In genomic region chr2:172000696-172001361, GRCh38 we compare ENCODE assay signal across 9 cellular contexts. TPM values are rescaled to one million over a fixed set of nuclear protein-coding genes. Genes with fewer than 3 reads are reported as not detected.
DNase-seq lines count a peak whose midpoint lies in the region; ATAC-seq and TF ChIP-seq lines count a peak whose summit lies in the region.
"Had no signal": no experiment of that assay in that cellular context is flagged by ENCODE, and none has a peak within 500 bp of the region (broad histone marks: within the 10 kb centered on the region; RNA-seq: fewer than 3 reads in every experiment).

No MANE protein-coding gene starts in this region.

- no peaks in the 10 kb centered on the region for H3F3A ChIP-seq in Loucy (ENCODE audit: low read depth)

- H3K4me3 Mint-ChIP-seq in Calu3 (ENCODE audit: low read depth, unreplicated experiment) (peak overlapping the region; percentile 84), nephron (peak overlapping the region; percentile 96 to 99 (median 97))
- H3K4me3 Mint-ChIP-seq in central memory CD8-positive, alpha-beta T cell = peak overlapping the region; percentile 78

- TF ChIP-seq POLR2A in upper lobe of left lung (IDR thresholded peaks at IDR 0.05) = no peak

- H3K9me3 ChIP-seq in Loucy (ENCODE audit: insufficient read depth, low read depth, low read length) (no peaks in the 10 kb centered on the region), upper lobe of left lung (no peaks in the 10 kb centered on the region)

- no peak for DNase-seq in Calu3
- no peak for DNase-seq in central memory CD8-positive, alpha-beta T cell (ENCODE audit: low spot score in 2 of 2)
- DNase-seq in stimulated activated CD8-positive, alpha-beta memory T cell treated with anti-CD3 and anti-CD28 coated beads, Interleukin-4, amount 100 ng/mL, for 48 hours = no peak
- no peak for DNase-seq in upper lobe of left lung
- no peak for DNase-seq in activated CD4-positive, alpha-beta T cell treated with anti-CD3 and anti-CD28 coated beads for 1 hour
- DNase-seq in NAMALWA (ENCODE audit: low spot score) = no peak
- DNase-seq: activated CD4-positive, alpha-beta T cell treated with anti-CD3 and anti-CD28 coated beads, Interleukin-2, amount 50 U/mL, for 1 hour had no signal

- TF ChIP-seq CTCF in Calu3 (IDR thresholded peaks at IDR 0.05; ENCODE audit: unreplicated experiment) = no peak
- TF ChIP-seq CTCF in Loucy (conservative IDR thresholded peaks at IDR 0.05; ENCODE audit: low read length) = no peak
- TF ChIP-seq CTCF in nephron (IDR thresholded peaks at IDR 0.05; ENCODE audit: unreplicated experiment in 3 of 3) = no peak
- TF ChIP-seq CTCF in upper lobe of left lung (IDR thresholded peaks at IDR 0.05) = no peak

- H3K4me1 Mint-ChIP-seq in Calu3 (ENCODE audit: low read depth, unreplicated experiment) (peaks cover 7% of the 10 kb centered on the region), nephron (peaks cover 12% of the 10 kb centered on the region)
- H3K4me1 Mint-ChIP-seq in central memory CD8-positive, alpha-beta T cell = peaks cover 7% of the 10 kb centered on the region

- no peaks in the 10 kb centered on the region for H3K27me3 ChIP-seq in Loucy (ENCODE audit: insufficient read depth, low read length, poor library complexity, severe bottlenecking)
- no peaks in the 10 kb centered on the region for H3K27me3 ChIP-seq in upper lobe of left lung

- peak overlapping the region; percentile 91 for H3K4me2 ChIP-seq in Loucy (ENCODE audit: low read depth, low read length, poor library complexity, severe bottlenecking)

- H3K36me3 Mint-ChIP-seq in Calu3 (ENCODE audit: insufficient read depth, unreplicated experiment) (peaks cover 17% of the 10 kb centered on the region), nephron (ENCODE audit: low read depth) (no peaks in the 10 kb centered on the region)
- H3K36me3 Mint-ChIP-seq in central memory CD8-positive, alpha-beta T cell (ENCODE audit: insufficient read depth) = peaks cover 9% of the 10 kb centered on the region

- CTCF ChIA-PET in Calu3 (lab: Charles Lee) = interaction anchor here (0.7 kb wide), 1 partner anchor 1341 kb away, joined by 3 read pairs; no protein-coding TSS in a partner anchor

- no TSS peak for BruUV-seq in Calu3 (replicated peaks; lab: Mats Ljungman, UMichigan)

- H3K27ac Mint-ChIP-seq in Calu3 (ENCODE audit: unreplicated experiment) (peak overlapping the region; percentile 56), nephron (peak overlapping the region in 2 of 3 experiments; percentile 89 to 94)
- no peak overlapping the region for H3K27ac Mint-ChIP-seq in central memory CD8-positive, alpha-beta T cell (ENCODE audit: low read depth)

- H4K20me1 ChIP-seq in Loucy (ENCODE audit: insufficient read depth, low read length, poor library complexity, severe bottlenecking) = no peaks in the 10 kb centered on the region

- intact Hi-C loops in Calu3 (cut with micrococcal nuclease; ENCODE audit: unreplicated experiment) = loop anchor here (10.0 kb wide), 1 partner anchor 104 kb away; the partner anchor contains the start of gene DLX2

- H3K4me3 ChIP-seq in Loucy (ENCODE audit: low read length, poor library complexity, severe bottlenecking) (peak overlapping the region; percentile 88), upper lobe of left lung (peak overlapping the region in 1 of 4 donors; percentile 80)

- H3K4me1 ChIP-seq in Loucy (ENCODE audit: insufficient read depth, low read length, poor library complexity, severe bottlenecking) (peaks cover 12% of the 10 kb centered on the region), upper lobe of left lung (peaks cover 0 to 14% (median 8%) of the 10 kb centered on the region in 4 donors)

- H3K9me3 Mint-ChIP-seq in Calu3 (ENCODE audit: low read depth, unreplicated experiment) (no peaks in the 10 kb centered on the region), nephron (no peaks in the 10 kb centered on the region)
- no peaks in the 10 kb centered on the region for H3K9me3 Mint-ChIP-seq in central memory CD8-positive, alpha-beta T cell

- H3K9ac ChIP-seq in Loucy (ENCODE audit: low read depth, low read length, poor library complexity, severe bottlenecking) = no peak overlapping the region

- H3K27ac ChIP-seq in upper lobe of left lung = no peak overlapping the region

- H3K36me3 ChIP-seq in Loucy (ENCODE audit: insufficient read depth, low read length) = no peaks in the 10 kb centered on the region
- no peaks in the 10 kb centered on the region for H3K36me3 ChIP-seq in upper lobe of left lung

- H3K9me2 ChIP-seq in Loucy (replicated peaks; ENCODE audit: low read depth, low read length) = no peaks in the 10 kb centered on the region

- ATAC-seq in central memory CD8-positive, alpha-beta T cell (replicated peaks; ENCODE audit: extremely low read depth, poor library complexity, severe bottlenecking) = no peak
- ATAC-seq in upper lobe of left lung (ENCODE audit: low FRiP score in 2 of 2) = no peak

- H3K27me3 Mint-ChIP-seq in Calu3 (ENCODE audit: unreplicated experiment) (no peaks in the 10 kb centered on the region), nephron (ENCODE audit: low read depth) (peaks cover 3% of the 10 kb centered on the region)
- H3K27me3 Mint-ChIP-seq in central memory CD8-positive, alpha-beta T cell = peaks cover 8% of the 10 kb centered on the region

- no peaks in the 10 kb centered on the region for H3K79me2 ChIP-seq in Loucy (ENCODE audit: insufficient read depth, low read length)

- no peak for TF ChIP-seq EP300 in upper lobe of left lung (IDR thresholded peaks at IDR 0.05)

- WGBS in upper lobe of left lung, 2 donors = 86 to 89% methylated on average over 13 of the region's 13 CpGs

- H2AFZ ChIP-seq in Loucy (ENCODE audit: low read length) = peak overlapping the region; percentile 99; the same call in 1 of the 2 replicates

RNA-seq across cellular contexts. Expression of gene METAP1D, which starts 1.1 kb away (rescaled TPM):
- total RNA-seq in Calu3 (2022) (11.0 and 11.1 TPM in 2 replicates), upper lobe of left lung (1 to 10 TPM in 5 of 6 donors, under 1 TPM in 1; 0.11 to 6.3 (median 2.9) TPM)
